1 cellular context compared by ENCODE assay signal in the genomic region with DNA sequence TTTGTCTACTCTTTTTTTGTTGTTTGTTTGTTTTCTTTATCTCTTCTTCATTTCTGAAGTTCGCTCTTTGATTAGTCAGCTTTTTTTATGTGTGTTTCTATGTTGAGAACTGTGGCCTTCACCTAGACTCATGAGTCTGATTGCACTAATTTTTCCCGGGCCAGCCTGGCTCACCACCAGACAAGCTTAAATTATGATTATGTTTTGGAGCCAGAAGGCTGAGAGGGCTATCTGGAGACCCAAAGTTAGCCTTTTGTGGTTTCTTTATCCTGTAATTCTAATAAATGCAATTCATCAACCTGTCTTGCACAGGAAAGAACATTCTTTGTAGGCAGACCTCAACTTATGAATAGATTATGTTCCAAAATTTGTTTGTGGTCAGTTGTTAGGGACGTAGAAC.
TF ChIP-seq lines count a peak whose summit lies in the region.

No MANE protein-coding gene starts in this region.

TF ChIP-seq in liver, 16 proteins besides CTCF, POLR2A, EP300 and RAD21:
- TF ChIP-seq ATF3 (IDR thresholded peaks at IDR 0.05) (no peak), NR2F2 (IDR thresholded peaks at IDR 0.05) (peak; percentile 76), EGR1 (IDR thresholded peaks at IDR 0.05; ENCODE audit: low read depth in 2 of 2) (no peak), JUND (IDR thresholded peaks at IDR 0.05) (no peak)
